In genomic region chr3:99817047-99817436, GRCh38 we compare ENCODE assay signal across 8 cellular contexts. TPM values are rescaled to one million over a fixed set of nuclear protein-coding genes. Genes with fewer than 3 reads are reported as not detected.
A peak's percentile ranks its signal among the peaks of the same experiment; 100 is the strongest.
DNase-seq lines count a peak whose midpoint lies in the region; ATAC-seq and TF ChIP-seq lines count a peak whose summit lies in the region.

No MANE protein-coding gene starts in this region.

- no peaks in the 10 kb centered on the region for H3K36me3 ChIP-seq in A673 (ENCODE audit: insufficient read depth, low read length, poor library complexity, severe bottlenecking)
- no peaks in the 10 kb centered on the region for H3K36me3 ChIP-seq in gastroesophageal sphincter
- no peaks in the 10 kb centered on the region for H3K36me3 ChIP-seq in psoas muscle (ENCODE audit: insufficient read depth in 1 of 2, low read depth in 1 of 2)

- H3K27me3 ChIP-seq in A673 (replicated peaks; ENCODE audit: insufficient read depth, low read depth, low read length, poor library complexity): no peaks in the 10 kb centered on the region
- H3K27me3 ChIP-seq in gastroesophageal sphincter: no peaks in the 10 kb centered on the region
- H3K27me3 ChIP-seq in psoas muscle (ENCODE audit: insufficient read depth in 3 of 3, low read length in 2 of 3): no peaks in the 10 kb centered on the region

- DNase-seq in A673 (ENCODE audit: low spot score) (peak; percentile 54), psoas muscle (peak; percentile 25 to 61), posterior vena cava (ENCODE audit: low spot score) (no peak), islet precursor cell (no peak)
- DNase-seq in activated CD4-positive, alpha-beta T cell treated with anti-CD3 and anti-CD28 coated beads, Interleukin-2, amount 50 U/mL, for 48 hours: peak; percentile 12 to 21
- no peak for DNase-seq in activated effector memory CD4-positive, alpha-beta T cell treated with anti-CD3 and anti-CD28 coated beads, Interleukin-2, amount 50 U/mL, for 16 hours

- BruUV-seq in A673 (replicated peaks; lab: Mats Ljungman, UMichigan): TSS peak; percentile 91

- TF ChIP-seq POLR2A in gastroesophageal sphincter (IDR thresholded peaks at IDR 0.05): no peak

- H3K4me3 ChIP-seq in A673 (ENCODE audit: low read depth, low read length, poor library complexity, severe bottlenecking) (peak overlapping the region; percentile 67), gastroesophageal sphincter (peak overlapping the region; percentile 72 to 98), psoas muscle (peak overlapping the region; percentile 85)

- H3K9me3 ChIP-seq in A673 (ENCODE audit: low read depth, low read length, poor library complexity, severe bottlenecking) (no peaks in the 10 kb centered on the region), gastroesophageal sphincter (no peaks in the 10 kb centered on the region), psoas muscle (no peaks in the 10 kb centered on the region)

- TF ChIP-seq CTCF in A673 (conservative IDR thresholded peaks at IDR 0.05; ENCODE audit: low read depth, low read length) (no peak), gastroesophageal sphincter (IDR thresholded peaks at IDR 0.05) (no peak), psoas muscle (IDR thresholded peaks at IDR 0.05) (no peak)

- CTCF ChIA-PET in A673 (lab: Charles Lee): interaction anchor here (0.6 to 1.4 kb wide), 2 partner anchors 8 to 11 kb away, joined by 3 to 5 read pairs; no protein-coding TSS in a partner anchor

- H3K27ac ChIP-seq in A673 (ENCODE audit: low read depth, low read length, poor library complexity, severe bottlenecking) (peak overlapping the region; percentile 97), gastroesophageal sphincter (peak overlapping the region; percentile 94 to 99 (median 95)), psoas muscle (peak overlapping the region; percentile 98)

- intact Hi-C loops in A673 (cut with micrococcal nuclease; ENCODE audit: unreplicated experiment): no loop called here
- intact Hi-C loops in psoas muscle (cut with DNase I): loop anchor here in 1 of 2 donors (10.0 kb wide), 1 partner anchor 888 kb away; the partner anchor contains the start of gene TFG
- intact Hi-C loops in posterior vena cava (cut with DNase I): no loop called here

- POLR2A ChIA-PET in A673 (lab: Charles Lee; ENCODE audit: low non-redundant PET): no interaction called here

- peak; percentile 3 for ATAC-seq in GM21717 (IDR thresholded peaks at IDR 0.05; ENCODE audit: unreplicated experiment)
- ATAC-seq in gastroesophageal sphincter: no peak
- ATAC-seq in psoas muscle: peak; percentile 18 to 46 (median 24)

- WGBS in gastroesophageal sphincter (ENCODE audit: low coverage in 1 of 2), 2 donors: 1 to 2% methylated on average over 10 to 14 of the region's 15 CpGs
- WGBS in psoas muscle, 3 donors: 1% methylated on average over 15 of the region's 15 CpGs

- TF ChIP-seq EP300 in gastroesophageal sphincter (IDR thresholded peaks at IDR 0.05): no peak

- peaks cover 11% of the 10 kb centered on the region for H3K4me1 ChIP-seq in A673 (ENCODE audit: insufficient read depth, low read length, poor library complexity, severe bottlenecking)
- peaks cover 6 to 24% (median 11%) of the 10 kb centered on the region in 3 donors for H3K4me1 ChIP-seq in gastroesophageal sphincter
- peaks cover 21% of the 10 kb centered on the region for H3K4me1 ChIP-seq in psoas muscle

RNA-seq across cellular contexts. Expression of gene CMSS1, which starts 0.6 kb away (rescaled TPM):
- total RNA-seq in A673 (2021) (98.6 and 103 TPM in 2 replicates), gastroesophageal sphincter (10 to 100 TPM; 15.2 to 20.8 (median 16.6) TPM), psoas muscle (100 to 1,000 TPM in 1 of 4 donors, 10 to 100 TPM in 3; 18.4 to 174 (median 56.1) TPM), posterior vena cava (10 to 100 TPM; 18.5 to 27.6 TPM)
- 10 to 100 TPM; 51.4 to 85.6 (median 58.8) TPM for polyA plus RNA-seq in psoas muscle

Comparison
In these comparisons a context has a peak if more than half of its experiments do, and no peak if none do; other contexts are left out.
1. DNase-seq: peak in A673 (single experiment), activated CD4-positive, alpha-beta T cell treated with anti-CD3 and anti-CD28 coated beads, Interleukin-2, amount 50 U/mL, for 48 hours (2 of 2) and psoas muscle (2 of 2); none in posterior vena cava (single experiment), islet precursor cell (single experiment) and activated effector memory CD4-positive, alpha-beta T cell treated with anti-CD3 and anti-CD28 coated beads, Interleukin-2, amount 50 U/mL, for 16 hours (single experiment).
2. Peak in every context shown above with its lines, with median percentiles within 50 percentile points of each other: H3K27ac ChIP-seq and H3K4me3 ChIP-seq.